In genomic region chr12:52604859-52605258, GRCh38 we compare ENCODE assay signal across 1 cellular context.
TF ChIP-seq lines count a peak whose summit lies in the region.

No MANE protein-coding gene starts in this region.

TF ChIP-seq in HepG2, 621 proteins besides CTCF, POLR2A, EP300 and RAD21:
- no peak for TF ChIP-seq ZNF530 (CRISPR knock-in tag; IDR thresholded peaks at IDR 0.05; ENCODE audit: low read depth)
- TF ChIP-seq NFYB (CRISPR knock-in tag; IDR thresholded peaks at IDR 0.05), result 0 out of 2 replicates have a peak, but pooled peaks have one; percentile 22
- no peak for TF ChIP-seq ZNF510 (CRISPR knock-in tag; IDR thresholded peaks at IDR 0.05; ENCODE audit: low read depth)
